10 cellular contexts compared by ENCODE assay signal in genomic region chr2:241595600-241596140, GRCh38. TPM values are rescaled to one million over a fixed set of nuclear protein-coding genes. Genes with fewer than 3 reads are reported as not detected.
A peak's percentile ranks its signal among the peaks of the same experiment; 100 is the strongest.
DNase-seq lines count a peak whose midpoint lies in the region; ATAC-seq and TF ChIP-seq lines count a peak whose summit lies in the region.
"Had no signal": no experiment of that assay in that cellular context is flagged by ENCODE, and none has a peak within 500 bp of the region (broad histone marks: within the 10 kb centered on the region; RNA-seq: fewer than 3 reads in every experiment).

No MANE protein-coding gene starts in this region.

- H3K4me1 ChIP-seq in endodermal cell (ENCODE audit: control insufficient read depth, insufficient read depth, low read length) = no peaks in the 10 kb centered on the region
- H3K4me1 ChIP-seq in ascending aorta = no peaks in the 10 kb centered on the region
- H3K4me1 ChIP-seq: heart right ventricle had no signal

- H3K9ac ChIP-seq in endodermal cell (ENCODE audit: extremely low read depth, low read length, poor library complexity, severe bottlenecking) = no peak overlapping the region

- TF ChIP-seq CTCF in endodermal cell (conservative IDR thresholded peaks at IDR 0.05) (peak; percentile 77), ascending aorta (IDR thresholded peaks at IDR 0.05) (no peak)

- peak; percentile 28 for ATAC-seq in stimulated activated naive CD8-positive, alpha-beta T cell treated with anti-CD3 and anti-CD28 coated beads, Interleukin-15, Interleukin-2, amounts not matched to agents 100 U/mL and 50 U/mL, for 24 hours
- no peak for ATAC-seq in stimulated activated naive CD8-positive, alpha-beta T cell treated with anti-CD3 and anti-CD28 coated beads, Interleukin-15, amount 100 ng/mL, for 72 hours
- ATAC-seq in GM21390 (IDR thresholded peaks at IDR 0.05; ENCODE audit: unreplicated experiment) (no peak), HG03280 (IDR thresholded peaks at IDR 0.05; ENCODE audit: unreplicated experiment) (no peak)

- 93 to 98% methylated on average over 11 to 15 of the region's 15 CpGs for WGBS in endodermal cell (ENCODE audit: insufficient coverage in 1 of 2, insufficient read length in 1 of 2), 2 experiments

- H3K4me3 ChIP-seq in endodermal cell (ENCODE audit: low read length) = no peak overlapping the region
- H3K4me3 ChIP-seq in ascending aorta = no peak overlapping the region
- H3K4me3 ChIP-seq: heart right ventricle, ovary had no signal

- H3K27ac ChIP-seq in endodermal cell (ENCODE audit: low read depth, low read length) (no peak overlapping the region), ascending aorta (no peak overlapping the region)
- H3K27ac ChIP-seq: heart right ventricle, ovary had no signal

- peak; percentile 19 for DNase-seq in stimulated activated naive CD8-positive, alpha-beta T cell treated with anti-CD3 and anti-CD28 coated beads, Interleukin-15, Interleukin-2, amounts not matched to agents 100 U/mL and 50 U/mL, for 24 hours
- DNase-seq in stimulated activated naive CD8-positive, alpha-beta T cell treated with anti-CD3 and anti-CD28 coated beads, Interleukin-15, amount 100 ng/mL, for 72 hours = no peak
- DNase-seq in endodermal cell (peak; percentile 92), ascending aorta (ENCODE audit: low spot score in 2 of 2) (no peak)
- DNase-seq: DMS153, heart right ventricle, NCI-H345 had no signal

- H3K36me3 ChIP-seq in endodermal cell (ENCODE audit: control insufficient read depth, insufficient read depth, low read length) (peaks cover 35% of the 10 kb centered on the region), ascending aorta (peaks cover 15 to 45% of the 10 kb centered on the region in 2 donors)
- H3K36me3 ChIP-seq: ovary had no signal

- no peak overlapping the region for H3K27ac Mint-ChIP-seq in stimulated activated naive CD8-positive, alpha-beta T cell treated with anti-CD3 and anti-CD28 coated beads, Interleukin-15, amount 100 ng/mL, for 72 hours
- H3K27ac Mint-ChIP-seq in endodermal cell = no peak overlapping the region

- H3K9me3 Mint-ChIP-seq in stimulated activated naive CD8-positive, alpha-beta T cell treated with anti-CD3 and anti-CD28 coated beads, Interleukin-15, amount 100 ng/mL, for 72 hours = no peaks in the 10 kb centered on the region
- no peaks in the 10 kb centered on the region for H3K9me3 Mint-ChIP-seq in endodermal cell

- no peaks in the 10 kb centered on the region for H3K9me3 ChIP-seq in endodermal cell (ENCODE audit: control insufficient read depth, low read length)
- no peaks in the 10 kb centered on the region for H3K9me3 ChIP-seq in ascending aorta
- H3K9me3 ChIP-seq: heart right ventricle, ovary had no signal

- peaks cover 45% of the 10 kb centered on the region for H3K36me3 Mint-ChIP-seq in endodermal cell (ENCODE audit: low read depth)

- H3K4me3 Mint-ChIP-seq in stimulated activated naive CD8-positive, alpha-beta T cell treated with anti-CD3 and anti-CD28 coated beads, Interleukin-15, amount 100 ng/mL, for 72 hours = no peak overlapping the region
- no peak overlapping the region for H3K4me3 Mint-ChIP-seq in endodermal cell

- no peaks in the 10 kb centered on the region for H3K4me1 Mint-ChIP-seq in stimulated activated naive CD8-positive, alpha-beta T cell treated with anti-CD3 and anti-CD28 coated beads, Interleukin-15, amount 100 ng/mL, for 72 hours
- no peaks in the 10 kb centered on the region for H3K4me1 Mint-ChIP-seq in endodermal cell

- intact Hi-C loops in ascending aorta (cut with DNase I) = no loop called here

- no peaks in the 10 kb centered on the region for H3K27me3 ChIP-seq in endodermal cell (ENCODE audit: control insufficient read depth, insufficient read depth, low read length, poor library complexity, severe bottlenecking)
- H3K27me3 ChIP-seq in ascending aorta = no peaks in the 10 kb centered on the region
- H3K27me3 ChIP-seq: heart right ventricle, ovary had no signal

- no peaks in the 10 kb centered on the region for H3K27me3 Mint-ChIP-seq in stimulated activated naive CD8-positive, alpha-beta T cell treated with anti-CD3 and anti-CD28 coated beads, Interleukin-15, amount 100 ng/mL, for 72 hours
- H3K27me3 Mint-ChIP-seq in endodermal cell (ENCODE audit: insufficient read depth) = no peaks in the 10 kb centered on the region

RNA-seq across cellular contexts. Expression of gene BOK, which starts 37.1 kb away (rescaled TPM):
- total RNA-seq in endodermal cell = 10 to 100 TPM; 23.4 to 24.5 TPM
- 14.1 TPM for polyA plus RNA-seq in endodermal cell (2013, experiment 1 of 2)
- polyA plus RNA-seq in endodermal cell (2013, experiment 2 of 2) = 13.7 TPM
- total RNA-seq in ascending aorta = 35.4 TPM

RNA-seq across cellular contexts. Expression of gene THAP4, which starts 41.3 kb away (rescaled TPM):
- total RNA-seq in endodermal cell = 10 to 100 TPM; 54.6 to 66.1 TPM
- 40.7 TPM for polyA plus RNA-seq in endodermal cell (2013, experiment 1 of 2)
- polyA plus RNA-seq in endodermal cell (2013, experiment 2 of 2) = 36.6 TPM
- total RNA-seq in ascending aorta = 80.8 TPM

RNA-seq across cellular contexts. Expression of gene ATG4B, which starts 41.8 kb away (rescaled TPM):
- 100 to 1,000 TPM; 126 to 166 TPM for total RNA-seq in endodermal cell
- 113 TPM for polyA plus RNA-seq in endodermal cell (2013, experiment 1 of 2)
- polyA plus RNA-seq in endodermal cell (2013, experiment 2 of 2) = 98.7 TPM
- 225 TPM for total RNA-seq in ascending aorta

Comparison
In these comparisons a context has a peak if more than half of its experiments do, and no peak if none do; other contexts are left out.
1. DNase-seq: peak in stimulated activated naive CD8-positive, alpha-beta T cell treated with anti-CD3 and anti-CD28 coated beads, Interleukin-15, Interleukin-2, amounts not matched to agents 100 U/mL and 50 U/mL, for 24 hours (single experiment) and endodermal cell (single experiment); none in stimulated activated naive CD8-positive, alpha-beta T cell treated with anti-CD3 and anti-CD28 coated beads, Interleukin-15, amount 100 ng/mL, for 72 hours (0 of 2) and ascending aorta (0 of 2).